30 cellular contexts compared by ENCODE assay signal in genomic region chr17:46862949-46863348, GRCh38. TPM values are rescaled to one million over a fixed set of nuclear protein-coding genes. Genes with fewer than 3 reads are reported as not detected.
DNase-seq lines count a peak whose midpoint lies in the region; ATAC-seq and TF ChIP-seq lines count a peak whose summit lies in the region.
"Had no signal": no experiment of that assay in that cellular context is flagged by ENCODE, and none has a peak within 500 bp of the region (broad histone marks: within the 10 kb centered on the region; RNA-seq: fewer than 3 reads in every experiment).

No MANE protein-coding gene starts in this region.

- no peak overlapping the region for H3K27ac Mint-ChIP-seq in stimulated activated effector memory CD8-positive, alpha-beta T cell treated with anti-CD3 and anti-CD28 coated beads, Interleukin-12 subunit alpha, Interleukin-12 subunit beta, amount 100 ng/mL, for 72 hours
- H3K27ac Mint-ChIP-seq: activated naive CD4-positive, alpha-beta T cell treated with anti-CD3 and anti-CD28 coated beads for 36 hours; activated T-helper 1 cell treated with anti-CD3 and anti-CD28 coated beads, Interleukin-12 subunit alpha, Interleukin-12 subunit beta, Interleukin-2, Interleukin-4 antibody, amounts not matched to agents 30 ng/mL and 10 ng/mL and 1 ng/mL, durations not matched to agents 14 hours and 24 hours and 36 hours; CD8-positive, alpha-beta T cell; T-cell had no signal

- H3K9me3 ChIP-seq in Panc1 (ENCODE audit: control insufficient read depth, insufficient read depth, low read depth, low read length): no peaks in the 10 kb centered on the region
- H3K9me3 ChIP-seq: heart left ventricle, MG63, Peyer's patch, psoas muscle, SJSA1, testis had no signal

- peaks cover 5% of the 10 kb centered on the region for H3K4me1 Mint-ChIP-seq in stimulated activated effector memory CD8-positive, alpha-beta T cell treated with anti-CD3 and anti-CD28 coated beads, Interleukin-12 subunit alpha, Interleukin-12 subunit beta, amount 100 ng/mL, for 72 hours
- H3K4me1 Mint-ChIP-seq: T-cell had no signal

- peak; percentile 73 for DNase-seq in NCI-H82 (lab: John Stamatoyannopoulos, UW)
- DNase-seq in NCI-H82 treated with DMSO at 0.1 percent for 48 hours (lab: John Stamatoyannopoulos, UW; ENCODE audit: unreplicated experiment): no peak
- no peak for DNase-seq in Panc1 (ENCODE audit: low read depth, low spot score)
- peak; percentile 84 for DNase-seq in iPS-NIHi11 (ENCODE audit: low spot score)
- no peak for DNase-seq in GM10266 (ENCODE audit: extremely low spot score)
- no peak for DNase-seq in stimulated activated effector memory CD8-positive, alpha-beta T cell treated with anti-CD3 and anti-CD28 coated beads, Interleukin-12 subunit alpha, Interleukin-12 subunit beta, amount 100 ng/mL, for 72 hours (ENCODE audit: low spot score in 2 of 2)
- DNase-seq in T1000 (lab: John Stamatoyannopoulos, UW): no peak
- DNase-seq: activated CD4-positive, alpha-beta T cell treated with anti-CD3 and anti-CD28 coated beads, Interleukin-2, amount 50 U/mL, for 48 hours; activated naive CD4-positive, alpha-beta T cell treated with anti-CD3 and anti-CD28 coated beads for 36 hours; amniotic stem cell; brain microvascular endothelial cell; CD8-positive, alpha-beta T cell; heart left ventricle; MG63; NCI-H1105 treated with DMSO at 0.1 percent for 48 hours; NCI-H2107; NCI-H446; Peyer's patch; psoas muscle; stimulated activated CD4-positive, alpha-beta T cell treated with anti-CD3 and anti-CD28 coated beads, Interleukin-15, amount 100 ng/mL, for 24 hours; stimulated activated naive CD8-positive, alpha-beta T cell treated with anti-CD3 and anti-CD28 coated beads, Interleukin-15, Interleukin-2, amounts not matched to agents 100 U/mL and 50 U/mL, for 24 hours; T-cell; testis had no signal

- no peaks in the 10 kb centered on the region for H3K36me3 ChIP-seq in Panc1 (ENCODE audit: control insufficient read depth, insufficient read depth, low read length)
- H3K36me3 ChIP-seq: brain microvascular endothelial cell, heart left ventricle, MG63, Peyer's patch, SJSA1 had no signal

- H3K27ac ChIP-seq in Panc1 (ENCODE audit: low read length): no peak overlapping the region
- H3K27ac ChIP-seq: brain microvascular endothelial cell, heart left ventricle, Peyer's patch, psoas muscle, SJSA1, testis had no signal

- TF ChIP-seq CTCF in Panc1 (IDR thresholded peaks at IDR 0.05) (no peak), GM10266 (IDR thresholded peaks at IDR 0.05; ENCODE audit: control insufficient read depth, insufficient read depth, low read depth, missing control alignments) (no peak)

- no peak overlapping the region for H3K4me3 Mint-ChIP-seq in stimulated activated effector memory CD8-positive, alpha-beta T cell treated with anti-CD3 and anti-CD28 coated beads, Interleukin-12 subunit alpha, Interleukin-12 subunit beta, amount 100 ng/mL, for 72 hours
- H3K4me3 Mint-ChIP-seq: activated naive CD4-positive, alpha-beta T cell treated with anti-CD3 and anti-CD28 coated beads for 36 hours; activated T-helper 1 cell treated with anti-CD3 and anti-CD28 coated beads, Interleukin-12 subunit alpha, Interleukin-12 subunit beta, Interleukin-2, Interleukin-4 antibody, amounts not matched to agents 30 ng/mL and 10 ng/mL and 1 ng/mL, durations not matched to agents 14 hours and 24 hours and 36 hours; CD8-positive, alpha-beta T cell; T-cell had no signal

- H3K36me3 Mint-ChIP-seq in stimulated activated effector memory CD8-positive, alpha-beta T cell treated with anti-CD3 and anti-CD28 coated beads, Interleukin-12 subunit alpha, Interleukin-12 subunit beta, amount 100 ng/mL, for 72 hours: no peaks in the 10 kb centered on the region
- H3K36me3 Mint-ChIP-seq: CD8-positive, alpha-beta T cell; T-cell had no signal

- no peaks in the 10 kb centered on the region for H3K9me3 Mint-ChIP-seq in stimulated activated effector memory CD8-positive, alpha-beta T cell treated with anti-CD3 and anti-CD28 coated beads, Interleukin-12 subunit alpha, Interleukin-12 subunit beta, amount 100 ng/mL, for 72 hours
- H3K9me3 Mint-ChIP-seq: activated naive CD4-positive, alpha-beta T cell treated with anti-CD3 and anti-CD28 coated beads for 36 hours; activated T-helper 1 cell treated with anti-CD3 and anti-CD28 coated beads, Interleukin-12 subunit alpha, Interleukin-12 subunit beta, Interleukin-2, Interleukin-4 antibody, amounts not matched to agents 30 ng/mL and 10 ng/mL and 1 ng/mL, durations not matched to agents 14 hours and 24 hours and 36 hours; CD8-positive, alpha-beta T cell; T-cell had no signal

- H3K4me3 ChIP-seq in Panc1 (ENCODE audit: low read depth in 2 of 2, low read length in 2 of 2): no peak overlapping the region
- H3K4me3 ChIP-seq: heart left ventricle, MG63, Peyer's patch, psoas muscle, SJSA1, testis had no signal

- POLR2A ChIA-PET in Panc1 (lab: Charles Lee): interaction anchor here (0.6 kb wide), 1 partner anchor 49 kb away, joined by 4 read pairs; no protein-coding TSS in a partner anchor

- in situ Hi-C loops in Panc1 (cut with HindIII; ENCODE audit: low pct_unique_long_range_greater_than_20kb, low sequenced_read_pairs): no loop called here

- intact Hi-C loops in Panc1 (cut with micrococcal nuclease; ENCODE audit: unreplicated experiment): no loop called here

- peak; percentile 45; the same call in 1 of the 2 replicates for ATAC-seq in Panc1
- no peak for ATAC-seq in stimulated activated effector memory CD8-positive, alpha-beta T cell treated with anti-CD3 and anti-CD28 coated beads, Interleukin-12 subunit alpha, Interleukin-12 subunit beta, amount 100 ng/mL, for 72 hours
- ATAC-seq in HG02763 (IDR thresholded peaks at IDR 0.05; ENCODE audit: unreplicated experiment): no peak
- ATAC-seq: activated CD4-positive, CD25-positive, alpha-beta regulatory T cell treated with anti-CD3 and anti-CD28 coated beads, Interleukin-2, amount 50 U/mL, for 24 hours; CD8-positive, alpha-beta T cell; heart left ventricle; psoas muscle; stimulated activated naive CD8-positive, alpha-beta T cell treated with anti-CD3 and anti-CD28 coated beads, Interleukin-15, Interleukin-2, amounts not matched to agents 100 U/mL and 50 U/mL, for 24 hours; T-cell had no signal

- CTCF ChIA-PET in Panc1 (lab: Charles Lee): no interaction called here

- H3K4me1 ChIP-seq in Panc1 (ENCODE audit: control insufficient read depth, insufficient read depth, low read length): no peaks in the 10 kb centered on the region
- H3K4me1 ChIP-seq: heart left ventricle, Peyer's patch, psoas muscle, SJSA1, testis had no signal

- no TSS peak for BruUV-seq in Panc1 (replicated peaks; lab: Mats Ljungman, UMichigan)

- H3K27me3 ChIP-seq in Panc1 (ENCODE audit: control insufficient read depth, insufficient read depth, low read length): no peaks in the 10 kb centered on the region
- H3K27me3 ChIP-seq: brain microvascular endothelial cell, MG63, Peyer's patch, testis had no signal

RNA-seq across cellular contexts. Expression of gene WNT9B, which starts 11.6 kb away (rescaled TPM):
- not detected for total RNA-seq in Panc1 (2021; ENCODE audit: unreplicated experiment)
- 0.08 TPM for polyA plus RNA-seq in Panc1 (2012; ENCODE audit: insufficient read length)
- total RNA-seq: A172; activated naive CD4-positive, alpha-beta T cell treated with anti-CD3 and anti-CD28 coated beads for 36 hours; activated T-helper 1 cell treated with anti-CD3 and anti-CD28 coated beads, Interleukin-12 subunit alpha, Interleukin-12 subunit beta, Interleukin-2, Interleukin-4 antibody, amounts not matched to agents 30 ng/mL and 10 ng/mL and 1 ng/mL, durations not matched to agents 14 hours and 24 hours and 36 hours; CD8-positive, alpha-beta T cell; epithelial cell of proximal tubule; fibroblast of villous mesenchyme; SJSA1; T-cell had no signal

RNA-seq across cellular contexts. Expression of gene WNT3, which starts 44.5 kb away (rescaled TPM):
- 3.4 TPM for total RNA-seq in Panc1 (2021; ENCODE audit: unreplicated experiment)
- 2.9 TPM for polyA plus RNA-seq in Panc1 (2012; ENCODE audit: insufficient read length)
- total RNA-seq: activated naive CD4-positive, alpha-beta T cell treated with anti-CD3 and anti-CD28 coated beads for 36 hours; CD8-positive, alpha-beta T cell had no signal

Comparison
In these comparisons a context has a peak if more than half of its experiments do, and no peak if none do; other contexts are left out.
1. DNase-seq: peak in NCI-H82 (single experiment) and iPS-NIHi11 (single experiment); none in NCI-H82 treated with DMSO at 0.1 percent for 48 hours (single experiment), Panc1 (single experiment), GM10266 (single experiment), stimulated activated effector memory CD8-positive, alpha-beta T cell treated with anti-CD3 and anti-CD28 coated beads, Interleukin-12 subunit alpha, Interleukin-12 subunit beta, amount 100 ng/mL, for 72 hours (0 of 2) and T1000 (single experiment).